18 cellular contexts compared by ENCODE assay signal in genomic region chr20:23095504-23095903, GRCh38. TPM values are rescaled to one million over a fixed set of nuclear protein-coding genes. Genes with fewer than 3 reads are reported as not detected.
"Had no signal": no experiment of that assay in that cellular context is flagged by ENCODE, and none has a peak within 500 bp of the region (broad histone marks: within the 10 kb centered on the region; RNA-seq: fewer than 3 reads in every experiment).

No MANE protein-coding gene starts in this region.

- H3K27ac ChIP-seq: ascending aorta, gastrocnemius medialis, heart left ventricle, transverse colon had no signal

- H3K36me3 ChIP-seq: ascending aorta, gastrocnemius medialis, heart left ventricle, transverse colon had no signal

- H3K27me3 Mint-ChIP-seq: stimulated activated naive CD8-positive, alpha-beta T cell treated with anti-CD3 and anti-CD28 coated beads, Interleukin-15, Interleukin-2, amounts not matched to agents 100 ng/mL and 50 ng/mL, for 24 hours had no signal

- H3K27ac Mint-ChIP-seq: activated CD4-positive, alpha-beta T cell treated with anti-CD3 and anti-CD28 coated beads, Interleukin-2, amount 10 ng/mL, durations not matched to agents 7 days and 5 days; nephron; stimulated activated naive CD8-positive, alpha-beta T cell treated with anti-CD3 and anti-CD28 coated beads, Interleukin-15, Interleukin-2, amounts not matched to agents 100 ng/mL and 50 ng/mL, for 24 hours had no signal

- H3K9me3 ChIP-seq: ascending aorta, gastrocnemius medialis, heart left ventricle, transverse colon had no signal

- ATAC-seq: activated CD4-positive, CD25-positive, alpha-beta regulatory T cell treated with anti-CD3 and anti-CD28 coated beads, Interleukin-2, amount 50 U/mL, for 24 hours; activated T-cell treated with anti-CD3 and anti-CD28 coated beads, Interleukin-2, amount 50 U/mL, for 4 hours; gastrocnemius medialis; heart left ventricle; left cardiac atrium had no signal

- H3K4me3 Mint-ChIP-seq: activated CD4-positive, alpha-beta T cell treated with anti-CD3 and anti-CD28 coated beads, Interleukin-2, amount 10 ng/mL, durations not matched to agents 7 days and 5 days; activated T-cell treated with anti-CD3 and anti-CD28 coated beads, Interleukin-2, amount 50 U/mL, for 4 hours; nephron; stimulated activated naive CD8-positive, alpha-beta T cell treated with anti-CD3 and anti-CD28 coated beads, Interleukin-15, Interleukin-2, amounts not matched to agents 100 ng/mL and 50 ng/mL, for 24 hours had no signal

- H3K4me3 ChIP-seq: ascending aorta, gastrocnemius medialis, heart left ventricle, transverse colon had no signal

- H3K4me1 Mint-ChIP-seq: activated CD4-positive, alpha-beta T cell treated with anti-CD3 and anti-CD28 coated beads, Interleukin-2, amount 10 ng/mL, durations not matched to agents 7 days and 5 days had no signal

- H3K9me3 Mint-ChIP-seq: activated CD4-positive, alpha-beta T cell treated with anti-CD3 and anti-CD28 coated beads, Interleukin-2, amount 10 ng/mL, durations not matched to agents 7 days and 5 days; activated T-cell treated with anti-CD3 and anti-CD28 coated beads, Interleukin-2, amount 50 U/mL, for 4 hours; nephron; stimulated activated naive CD8-positive, alpha-beta T cell treated with anti-CD3 and anti-CD28 coated beads, Interleukin-15, Interleukin-2, amounts not matched to agents 100 ng/mL and 50 ng/mL, for 24 hours had no signal

- H3K4me1 ChIP-seq: transverse colon had no signal

- H3K27me3 ChIP-seq: ascending aorta, gastrocnemius medialis, heart left ventricle, transverse colon had no signal

- DNase-seq: activated CD4-positive, alpha-beta T cell treated with anti-CD3 and anti-CD28 coated beads, Interleukin-2, amount 10 ng/mL, durations not matched to agents 7 days and 5 days; activated CD8-positive, alpha-beta memory T cell treated with anti-CD3 and anti-CD28 coated beads, Interleukin-2, amount 50 U/mL, for 4 hours; activated effector memory CD4-positive, alpha-beta T cell treated with Interleukin-2 at 50 U/mL for 16 hours; activated naive CD4-positive, alpha-beta T cell treated with anti-CD3 and anti-CD28 coated beads, Interleukin-2, amount 50 U/mL, for 16 hours; activated T-cell treated with anti-CD3 and anti-CD28 coated beads, Interleukin-2, amount 50 U/mL, for 4 hours; effector memory CD4-positive, alpha-beta T cell; gastrocnemius medialis; heart left ventricle; left cardiac atrium; midbrain; stimulated activated CD4-positive, alpha-beta T cell treated with anti-CD3 and anti-CD28 coated beads, Interleukin-2, amount 100 ng/mL, for 24 hours; T1000; transverse colon had no signal

RNA-seq across cellular contexts. Expression of gene THBD, which starts 46.0 kb away (rescaled TPM):
- total RNA-seq: activated CD4-positive, alpha-beta T cell treated with anti-CD3 and anti-CD28 coated beads, Interleukin-2, amount 10 ng/mL, durations not matched to agents 7 days and 5 days; T-helper 1 cell treated with Interleukin-12 subunit alpha and Interleukin-12 subunit beta and Interleukin-4 antibody, amounts not matched to agents 30 ng/mL and 1 ng/mL, for 36 hours had no signal
